ENCODE assay signal across 11 cellular contexts in the genomic region with DNA sequence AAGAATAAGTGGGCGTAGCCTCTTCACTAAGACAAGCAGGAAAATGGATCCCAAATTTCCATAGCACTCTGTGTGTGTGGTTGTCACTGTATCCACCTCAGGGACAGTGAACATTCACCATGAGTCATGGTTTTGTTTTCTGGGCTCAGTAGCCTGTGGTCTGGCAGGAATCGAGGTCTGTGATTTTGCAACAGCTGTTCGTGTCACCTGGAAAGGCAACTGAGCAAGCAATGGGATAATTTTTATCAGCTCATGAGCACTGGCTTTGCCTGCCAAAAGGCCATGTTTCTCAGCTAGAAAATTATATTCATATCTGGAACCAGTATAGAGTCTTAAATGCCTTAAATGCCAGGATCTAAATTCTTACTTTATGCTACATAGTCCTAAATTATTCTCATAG.
A peak's percentile ranks its signal among the peaks of the same experiment; 100 is the strongest.
DNase-seq lines count a peak whose midpoint lies in the region; ATAC-seq, FAIRE-seq and TF ChIP-seq lines count a peak whose summit lies in the region.
"Had no signal": no experiment of that assay in that cellular context is flagged by ENCODE, and none has a peak within 500 bp of the region (broad histone marks: within the 10 kb centered on the region; RNA-seq: fewer than 3 reads in every experiment).

No MANE protein-coding gene starts in this region.

- no peaks in the 10 kb centered on the region for H3K79me2 ChIP-seq in K562 (ENCODE audit: control insufficient read depth, insufficient read depth, low read length)
- H3K79me2 ChIP-seq in HepG2 (ENCODE audit: insufficient read depth, low read length), result no peaks in the 10 kb centered on the region

- in situ Hi-C loops in K562 (cut with MboI), result no loop called here
- in situ Hi-C loops in HepG2 (cut with HindIII; ENCODE audit: extremely low pct_ligation_motif_present, low pct_unique_long_range_greater_than_20kb), result no loop called here

- peak; percentile 73 for FAIRE-seq in K562 (lab: Jason Lieb, UNC)
- no peak for FAIRE-seq in HepG2 (lab: Jason Lieb, UNC)
- FAIRE-seq: A549 had no signal

- no peak overlapping the region for H3K27ac ChIP-seq in K562 (ENCODE audit: extremely low read depth, low read depth, low read length)
- H3K27ac ChIP-seq in HepG2 (ENCODE audit: extremely low read length, insufficient read depth, low read length), result no peak overlapping the region
- H3K27ac ChIP-seq in aorta (ENCODE audit: low read depth in 1 of 2, low read length in 2 of 2), result no peak overlapping the region
- H3K27ac ChIP-seq: A549, cardiac muscle cell, neutrophil had no signal

- H3K4me2 ChIP-seq in K562 (ENCODE audit: insufficient read depth, low read length) (no peak overlapping the region), HepG2 (ENCODE audit: low read depth, low read length) (no peak overlapping the region)
- H3K4me2 ChIP-seq: A549 had no signal

- H3K4me3 ChIP-seq in K562 (no peak overlapping the region), HepG2 (replicated peaks in 1 of 3; ENCODE audit: insufficient read depth in 1 of 3, low read depth in 2 of 3, low read length in 3 of 3) (no peak overlapping the region), aorta (ENCODE audit: low read length in 2 of 2) (no peak overlapping the region)
- H3K4me3 ChIP-seq: A549, cardiac muscle cell had no signal

- H3K9ac ChIP-seq in K562 (ENCODE audit: insufficient read depth in 1 of 2, low read depth in 2 of 2, low read length in 2 of 2) (no peak overlapping the region), HepG2 (ENCODE audit: insufficient read depth, low read depth, low read length) (no peak overlapping the region)

- intact Hi-C loops in K562 (cut with micrococcal nuclease), result no loop called here
- intact Hi-C loops in HepG2 (cut with micrococcal nuclease; ENCODE audit: unreplicated experiment), result no loop called here
- intact Hi-C loops in aorta (cut with DNase I), result no loop called here

- TF ChIP-seq RAD21 in K562 (CRISPR knock-in tag; conservative IDR thresholded peaks at IDR 0.05 in 1 of 2, IDR thresholded peaks at IDR 0.05 in 1 of 2) (no peak), HepG2 (CRISPR knock-in tag; IDR thresholded peaks at IDR 0.05) (no peak)

- POLR2A ChIA-PET in K562 (lab: Yijun Ruan, JAX) (interaction anchor here (0.6 to 1.7 kb wide), 3 partner anchors 9 to 63 kb away, joined by 3 to 4 read pairs (median 3); no protein-coding TSS in a partner anchor), HepG2 (lab: Yijun Ruan, JAX) (no interaction called here)

- H3K36me3 ChIP-seq in K562 (ENCODE audit: control insufficient read depth, insufficient read depth, low read length) (no peaks in the 10 kb centered on the region), HepG2 (replicated peaks in 1 of 2; ENCODE audit: control insufficient read depth in 1 of 2, insufficient read depth in 2 of 2, low read length in 2 of 2) (no peaks in the 10 kb centered on the region), aorta (ENCODE audit: control insufficient read depth in 1 of 2, insufficient read depth in 2 of 2, low read length in 1 of 2) (no peaks in the 10 kb centered on the region)
- H3K36me3 ChIP-seq: cardiac muscle cell, neutrophil had no signal

- H3K9me3 ChIP-seq in K562 (replicated peaks; ENCODE audit: control insufficient read depth, insufficient read depth, low read depth, low read length) (no peaks in the 10 kb centered on the region), HepG2 (ENCODE audit: low read length) (no peaks in the 10 kb centered on the region), aorta (ENCODE audit: control insufficient read depth, low read length) (no peaks in the 10 kb centered on the region)
- H3K9me3 ChIP-seq: A549, neutrophil had no signal

- no peak for TF ChIP-seq POLR2A in K562 (conservative IDR thresholded peaks at IDR 0.05)
- no peak for TF ChIP-seq POLR2A in HepG2 (IDR thresholded peaks at IDR 0.05; ENCODE audit: insufficient read depth in 1 of 2, low read depth in 2 of 2, low read length in 2 of 2)

- no peaks in the 10 kb centered on the region for H3K27me3 ChIP-seq in K562 (ENCODE audit: control insufficient read depth in 2 of 2, insufficient read depth in 2 of 2, low read length in 2 of 2)
- no peaks in the 10 kb centered on the region for H3K27me3 ChIP-seq in HepG2 (ENCODE audit: control insufficient read depth in 1 of 2, insufficient read depth in 2 of 2, low read length in 2 of 2)
- no peaks in the 10 kb centered on the region for H3K27me3 ChIP-seq in aorta (ENCODE audit: control insufficient read depth in 1 of 2, insufficient read depth in 2 of 2, low read length in 1 of 2)
- H3K27me3 ChIP-seq: cardiac muscle cell, neutrophil had no signal

- WGBS in K562 (ENCODE audit: insufficient coverage, low coverage, missing lambda C conversion rate), result 30% methylated on average over 3 of the region's 3 CpGs
- 17% methylated on average over 3 of the region's 3 CpGs for WGBS in HepG2 (ENCODE audit: low lambda C conversion rate)
- 33 to 36% methylated on average over 3 of the region's 3 CpGs for WGBS in aorta, 2 donors

- peak; percentile 21 for DNase-seq in NCI-H2107 treated with DMSO at 0.1 percent for 48 hours (lab: John Stamatoyannopoulos, UW; ENCODE audit: unreplicated experiment)
- no peak for DNase-seq in NCI-H2107 (lab: John Stamatoyannopoulos, UW)
- peak in 2 of 4 experiments; percentile 41 to 64 for DNase-seq in K562 (ENCODE audit: extremely low read depth in 1 of 4, low spot score in 3 of 4)
- no peak for DNase-seq in HepG2 (ENCODE audit: low spot score)
- peak; percentile 68 to 73 for DNase-seq in aorta
- DNase-seq in stimulated activated CD4-positive, alpha-beta T cell treated with anti-CD3 and anti-CD28 coated beads, Interleukin-2, amount 100 ng/mL, for 24 hours, result no peak
- no peak for DNase-seq in NOMO-1 treated with DMSO at 0.1 percent for 48 hours (lab: John Stamatoyannopoulos, UW; ENCODE audit: unreplicated experiment)

- H3K4me1 ChIP-seq in K562 (replicated peaks in 1 of 2; ENCODE audit: control insufficient read depth in 2 of 2, insufficient read depth in 2 of 2, low read length in 2 of 2), result peaks cover 0 to 25% of the 10 kb centered on the region in 2 experiments; a peak in 3 of 5 replicates
- no peaks in the 10 kb centered on the region for H3K4me1 ChIP-seq in HepG2 (ENCODE audit: insufficient read depth, low read length)
- H3K4me1 ChIP-seq in aorta (ENCODE audit: control insufficient read depth in 1 of 2, insufficient read depth in 2 of 2, low read length in 2 of 2), result no peaks in the 10 kb centered on the region
- H3K4me1 ChIP-seq: A549 had no signal

- H4K20me1 ChIP-seq in K562 (replicated peaks; ENCODE audit: control insufficient read depth, insufficient read depth, low read length) (no peaks in the 10 kb centered on the region), HepG2 (ENCODE audit: insufficient read depth, low read length) (no peaks in the 10 kb centered on the region)

- TF ChIP-seq EP300 in K562 (IDR thresholded peaks at IDR 0.05; ENCODE audit: low read length), result no peak
- no peak for TF ChIP-seq EP300 in HepG2 (IDR thresholded peaks at IDR 0.05; ENCODE audit: low read depth in 2 of 2, low read length in 2 of 2)
- TF ChIP-seq EP300 in HepG2 (CRISPR knock-in tag; IDR thresholded peaks at IDR 0.05; ENCODE audit: borderline replicate concordance), result no peak

- no peak for TF ChIP-seq CTCF in K562 (IDR thresholded peaks at IDR 0.05 in 2 of 3, conservative IDR thresholded peaks at IDR 0.05 in 1 of 3; ENCODE audit: insufficient read depth in 2 of 3, low read depth in 1 of 3, low read length in 3 of 3)
- no peak for TF ChIP-seq CTCF in HepG2 (CRISPR knock-in tag; IDR thresholded peaks at IDR 0.05)

- BruUV-seq in K562 (replicated peaks; lab: Mats Ljungman, UMichigan) (no TSS peak), HepG2 (replicated peaks; lab: Mats Ljungman, UMichigan) (no TSS peak)

- no peaks in the 10 kb centered on the region for H3K9me1 ChIP-seq in K562 (ENCODE audit: control insufficient read depth, insufficient read depth, low read length)

- CTCF ChIA-PET in K562 (lab: Yijun Ruan, JAX; ENCODE audit: low intra/inter-chr PET ratio), result no interaction called here
- CTCF ChIA-PET in HepG2 (lab: Yijun Ruan, JAX; ENCODE audit: low intra/inter-chr PET ratio, low total read pairs), result no interaction called here

- ATAC-seq in K562 (peak; percentile 81), HepG2 (no peak), aorta (ENCODE audit: low FRiP score) (peak; percentile 90), HG03520 (IDR thresholded peaks at IDR 0.05; ENCODE audit: unreplicated experiment) (no peak)

- H2AFZ ChIP-seq in K562 (ENCODE audit: low read depth, low read length) (no peak overlapping the region), HepG2 (ENCODE audit: low read length) (no peak overlapping the region)

TF ChIP-seq in K562, 482 proteins besides CTCF, POLR2A, EP300 and RAD21 (continues in another document):
- peak; percentile 72; the same call in 1 of the 2 replicates for TF ChIP-seq JUN (IDR thresholded peaks at IDR 0.05; ENCODE audit: borderline replicate concordance, low read depth, low read length)
- TF ChIP-seq JUN (CRISPR knock-in tag; IDR thresholded peaks at IDR 0.05; ENCODE audit: borderline replicate concordance), result no peak
- peak; percentile 40; the same call in 1 of the 2 replicates for TF ChIP-seq C11orf30 (IDR thresholded peaks at IDR 0.05; ENCODE audit: low read depth)
- peak; percentile 40; the same call in 1 of the 2 replicates for TF ChIP-seq SMARCE1 (IDR thresholded peaks at IDR 0.05)
- peak; percentile 61; the same call in 1 of the 2 replicates for TF ChIP-seq BACH1 (tag; IDR thresholded peaks at IDR 0.05)
- peak; percentile 89 for TF ChIP-seq DACH1 (IDR thresholded peaks at IDR 0.05; ENCODE audit: partially characterized antibody)
- no peak for TF ChIP-seq TGIF2 (CRISPR knock-in tag; IDR thresholded peaks at IDR 0.05)
- TF ChIP-seq SOX6 (IDR thresholded peaks at IDR 0.05), result 0 out of 2 replicates have a peak, but pooled peaks have one; percentile 35
- no peak for TF ChIP-seq KLF1 (tag; IDR thresholded peaks at IDR 0.05)
- peak; percentile 68 for TF ChIP-seq CBFA2T2 (conservative IDR thresholded peaks at IDR 0.05)

TF ChIP-seq in HepG2, 621 proteins besides CTCF, POLR2A, EP300 and RAD21:
- 0 out of 2 replicates have a peak, but pooled peaks have one; percentile 5 for TF ChIP-seq FOSL2 (CRISPR knock-in tag; IDR thresholded peaks at IDR 0.05)
- no peak for TF ChIP-seq CCAR2 (optimal IDR thresholded peaks at IDR 0.05; ENCODE audit: low read depth, low read length)

Comparison
In these comparisons a context has a peak if more than half of its experiments do, and no peak if none do; other contexts are left out.
1. DNase-seq: peak in NCI-H2107 treated with DMSO at 0.1 percent for 48 hours (single experiment) and aorta (2 of 2); none in NCI-H2107 (single experiment), HepG2 (single experiment), stimulated activated CD4-positive, alpha-beta T cell treated with anti-CD3 and anti-CD28 coated beads, Interleukin-2, amount 100 ng/mL, for 24 hours (0 of 2) and NOMO-1 treated with DMSO at 0.1 percent for 48 hours (single experiment).
2. ATAC-seq: peak in K562 (single experiment) and aorta (single experiment); none in HepG2 (single experiment) and HG03520 (single experiment).